In genomic region chr11:111417011-111417765, GRCh38 we compare ENCODE assay signal across 1 cellular context.
TF ChIP-seq lines count a peak whose summit lies in the region.

No MANE protein-coding gene starts in this region.

TF ChIP-seq in GM12878, 131 proteins besides CTCF, POLR2A, EP300 and RAD21 (continued from another document):
- no peak for TF ChIP-seq CEBPZ (IDR thresholded peaks at IDR 0.05; ENCODE audit: low read depth, low read length)
- TF ChIP-seq IRF3 (IDR thresholded peaks at IDR 0.05): no peak
- peak; percentile 89 for TF ChIP-seq NR2F1 (conservative IDR thresholded peaks at IDR 0.05)
- TF ChIP-seq MXI1 (IDR thresholded peaks at IDR 0.05; ENCODE audit: low read depth, low read length): peak; percentile 79
- TF ChIP-seq ZNF687 (IDR thresholded peaks at IDR 0.05): peak; percentile 81
- no peak for TF ChIP-seq FOXM1 (IDR thresholded peaks at IDR 0.05; ENCODE audit: low read depth, low read length)
- 0 out of 2 replicates have a peak, but pooled peaks have one; percentile 18 for TF ChIP-seq NKRF (conservative IDR thresholded peaks at IDR 0.05)
- TF ChIP-seq BMI1 (IDR thresholded peaks at IDR 0.05; ENCODE audit: borderline replicate concordance): no peak; the same call in 1 of the 2 replicates
- TF ChIP-seq TAF1 (IDR thresholded peaks at IDR 0.05; ENCODE audit: borderline replicate concordance, low read depth, low read length): no peak; the same call in 1 of the 2 replicates
- TF ChIP-seq ZBTB4 (CRISPR knock-in tag; IDR thresholded peaks at IDR 0.05): no peak
- no peak for TF ChIP-seq MAX (IDR thresholded peaks at IDR 0.05; ENCODE audit: low read depth, low read length)
- TF ChIP-seq CBX5 (IDR thresholded peaks at IDR 0.05; ENCODE audit: low read depth): no peak
- 0 out of 2 replicates have a peak, but pooled peaks have one; percentile 12 for TF ChIP-seq ZBTB40 (IDR thresholded peaks at IDR 0.05; ENCODE audit: borderline replicate concordance)
- 0 out of 2 replicates have a peak, but pooled peaks have one; percentile 2 for TF ChIP-seq ZNF207 (IDR thresholded peaks at IDR 0.05; ENCODE audit: borderline replicate concordance)
- TF ChIP-seq SMC3 (IDR thresholded peaks at IDR 0.05; ENCODE audit: borderline replicate concordance, low read length): peak; percentile 50; the same call in 1 of the 2 replicates
- peak; percentile 7; the same call in 1 of the 2 replicates for TF ChIP-seq NR2C1 (IDR thresholded peaks at IDR 0.05)
- 0 out of 2 replicates have a peak, but pooled peaks have one; percentile 48 for TF ChIP-seq POLR2AphosphoS2 (IDR thresholded peaks at IDR 0.05; ENCODE audit: low read depth, low read length)
- peak; percentile 65; the same call in 1 of the 2 replicates for TF ChIP-seq SIN3A (IDR thresholded peaks at IDR 0.05; ENCODE audit: low read depth, low read length)
- TF ChIP-seq SPI1 (IDR thresholded peaks at IDR 0.05; ENCODE audit: borderline replicate concordance, insufficient read depth, low read depth, low read length): peak; percentile 91
- no peak for TF ChIP-seq CBX3 (IDR thresholded peaks at IDR 0.05; ENCODE audit: borderline replicate concordance, low read depth)
- peak; percentile 49; the same call in 1 of the 2 replicates for TF ChIP-seq MEF2A (IDR thresholded peaks at IDR 0.05; ENCODE audit: insufficient read depth, low read depth, low read length)
